13 cellular contexts compared by ENCODE assay signal in genomic region chr2:130825231-130825971, GRCh38. TPM values are rescaled to one million over a fixed set of nuclear protein-coding genes. Genes with fewer than 3 reads are reported as not detected.
DNase-seq lines count a peak whose midpoint lies in the region; ATAC-seq, FAIRE-seq and TF ChIP-seq lines count a peak whose summit lies in the region.
"Had no signal": no experiment of that assay in that cellular context is flagged by ENCODE, and none has a peak within 500 bp of the region (broad histone marks: within the 10 kb centered on the region; RNA-seq: fewer than 3 reads in every experiment).

No MANE protein-coding gene starts in this region.

- no TSS peak for BruUV-seq in mammary epithelial cell (replicated peaks; lab: Mats Ljungman, UMichigan)

- peaks cover 63% of the 10 kb centered on the region for H3K4me1 ChIP-seq in mammary epithelial cell (ENCODE audit: insufficient read depth, low read length)
- no peaks in the 10 kb centered on the region for H3K4me1 ChIP-seq in breast epithelium
- peaks cover 63% of the 10 kb centered on the region for H3K4me1 ChIP-seq in keratinocyte (ENCODE audit: control insufficient read depth, extremely low read depth, insufficient read depth, low read length)
- peaks cover 0 to 32% (median 29%) of the 10 kb centered on the region in 4 donors for H3K4me1 ChIP-seq in tibial nerve
- no peaks in the 10 kb centered on the region for H3K4me1 ChIP-seq in left lung
- H3K4me1 ChIP-seq: body of pancreas, SJCRH30 had no signal

- TF ChIP-seq POLR2A in breast epithelium (IDR thresholded peaks at IDR 0.05), result no peak
- no peak for TF ChIP-seq POLR2A in tibial nerve (IDR thresholded peaks at IDR 0.05)

- H3K27ac ChIP-seq in mammary epithelial cell (ENCODE audit: insufficient read depth, low read depth, low read length), result no peak overlapping the region
- no peak overlapping the region for H3K27ac ChIP-seq in breast epithelium
- H3K27ac ChIP-seq in keratinocyte (ENCODE audit: control insufficient read depth, insufficient read depth, low read length), result peak overlapping the region; percentile 76
- peak overlapping the region; percentile 60 to 86 (median 73) for H3K27ac ChIP-seq in tibial nerve
- H3K27ac ChIP-seq in left lung, result no peak overlapping the region
- H3K27ac ChIP-seq: body of pancreas, SJCRH30 had no signal

- TF ChIP-seq CTCF in mammary epithelial cell (conservative IDR thresholded peaks at IDR 0.05 in 1 of 2, IDR thresholded peaks at IDR 0.05 in 1 of 2; ENCODE audit: extremely low read depth in 1 of 2, insufficient read depth in 1 of 2, low read depth in 1 of 2, low read length in 2 of 2), result no peak
- no peak for TF ChIP-seq CTCF in breast epithelium (IDR thresholded peaks at IDR 0.05)
- TF ChIP-seq CTCF in keratinocyte (optimal IDR thresholded peaks at IDR 0.05 in 1 of 3, IDR thresholded peaks at IDR 0.05 in 1 of 3, conservative IDR thresholded peaks at IDR 0.05 in 1 of 3; ENCODE audit: extremely low read depth in 1 of 3, insufficient read depth in 2 of 3, low read length in 3 of 3), result no peak
- TF ChIP-seq CTCF in tibial nerve (IDR thresholded peaks at IDR 0.05), result no peak
- no peak for TF ChIP-seq CTCF in left lung (IDR thresholded peaks at IDR 0.05)

- H3K9ac ChIP-seq in mammary epithelial cell (ENCODE audit: insufficient read depth, low read length) (no peak overlapping the region), keratinocyte (ENCODE audit: control insufficient read depth, extremely low read depth, insufficient read depth, low read length) (peak overlapping the region; percentile 62)

- dilution Hi-C loops in mammary epithelial cell (cut with HindIII; ENCODE audit: low sequenced_read_pairs), result loop anchor here (25.0 kb wide), 1 partner anchor 88 kb away; the partner anchor contains the start of gene GPR148
- dilution Hi-C loops in keratinocyte (cut with MboI; ENCODE audit: extremely low pct_ligation_motif_present, low sequenced_read_pairs), result no loop called here

- H3K36me3 ChIP-seq in mammary epithelial cell (ENCODE audit: insufficient read depth, low read length) (no peaks in the 10 kb centered on the region), breast epithelium (no peaks in the 10 kb centered on the region), keratinocyte (ENCODE audit: control insufficient read depth in 2 of 2, extremely low read depth in 1 of 2, insufficient read depth in 2 of 2, low read length in 2 of 2) (no peaks in the 10 kb centered on the region), tibial nerve (no peaks in the 10 kb centered on the region), left lung (no peaks in the 10 kb centered on the region)
- H3K36me3 ChIP-seq: SJCRH30 had no signal

- H3K4me3 ChIP-seq in mammary epithelial cell (replicated peaks in 1 of 3; ENCODE audit: insufficient read depth in 1 of 3, low read depth in 2 of 3, low read length in 3 of 3), result no peak overlapping the region
- no peak overlapping the region for H3K4me3 ChIP-seq in breast epithelium
- H3K4me3 ChIP-seq in keratinocyte (ENCODE audit: control insufficient read depth in 2 of 3, extremely low read depth in 1 of 3, insufficient read depth in 2 of 3, low read depth in 1 of 3, low read length in 3 of 3), result no peak overlapping the region
- H3K4me3 ChIP-seq in tibial nerve, result no peak overlapping the region
- no peak overlapping the region for H3K4me3 ChIP-seq in left lung
- H3K4me3 ChIP-seq: body of pancreas, SJCRH30 had no signal

- H3K79me2 ChIP-seq in mammary epithelial cell (ENCODE audit: insufficient read depth, low read length), result no peaks in the 10 kb centered on the region
- H3K79me2 ChIP-seq in keratinocyte (ENCODE audit: control insufficient read depth, insufficient read depth, low read length), result no peaks in the 10 kb centered on the region

- H3K4me2 ChIP-seq in mammary epithelial cell (ENCODE audit: insufficient read depth, low read depth, low read length), result no peak overlapping the region
- peak overlapping the region; percentile 41 for H3K4me2 ChIP-seq in keratinocyte (ENCODE audit: control insufficient read depth, extremely low read depth, insufficient read depth, low read depth, low read length)

- H4K20me1 ChIP-seq in mammary epithelial cell (ENCODE audit: insufficient read depth, low read length) (no peaks in the 10 kb centered on the region), keratinocyte (ENCODE audit: control insufficient read depth, extremely low read depth, insufficient read depth, low read length) (no peaks in the 10 kb centered on the region)

- peaks cover 8% of the 10 kb centered on the region for H3K9me1 ChIP-seq in keratinocyte (ENCODE audit: control insufficient read depth, extremely low read depth, insufficient read depth, low read length)

- H3K9me3 ChIP-seq in mammary epithelial cell (replicated peaks; ENCODE audit: insufficient read depth, low read length), result no peaks in the 10 kb centered on the region
- H3K9me3 ChIP-seq in breast epithelium, result no peaks in the 10 kb centered on the region
- H3K9me3 ChIP-seq in keratinocyte (ENCODE audit: control insufficient read depth, low read depth, low read length), result no peaks in the 10 kb centered on the region
- H3K9me3 ChIP-seq in tibial nerve, result no peaks in the 10 kb centered on the region
- H3K9me3 ChIP-seq in left lung, result no peaks in the 10 kb centered on the region
- H3K9me3 ChIP-seq: body of pancreas, SJCRH30 had no signal

- WGBS in mammary epithelial cell (ENCODE audit: low coverage, missing lambda C conversion rate), result 85% methylated on average over 10 of the region's 16 CpGs
- 56 to 76% methylated on average over 10 to 14 of the region's 16 CpGs for WGBS in tibial nerve, 2 donors

- ATAC-seq in GM18873 (IDR thresholded peaks at IDR 0.05; ENCODE audit: low FRiP score, unreplicated experiment), result no peak
- no peak for ATAC-seq in left lung
- no peak for ATAC-seq in GM21576 (IDR thresholded peaks at IDR 0.05; ENCODE audit: unreplicated experiment)
- ATAC-seq: body of pancreas had no signal

- DNase-seq in mammary epithelial cell (peak; percentile 54), breast epithelium (ENCODE audit: low spot score in 2 of 2) (no peak), anterior cingulate cortex (lab: John Stamatoyannopoulos, UW) (peak in 52 of 58 donors; percentile 22 to 87 (median 68)), keratinocyte (ENCODE audit: low read depth, low spot score) (no peak), tibial nerve (ENCODE audit: low spot score in 2 of 2) (no peak), left lung (no peak)
- DNase-seq: activated B cell treated with CpG ODN at 0.5 μM for 24 hours, body of pancreas, HCEC 1CT, NCI-H510A had no signal

- intact Hi-C loops in mammary epithelial cell (cut with micrococcal nuclease) (no loop called here), breast epithelium (cut with DNase I; ENCODE audit: low total_unique reads) (no loop called here), left lung (cut with DNase I) (no loop called here)

- in situ Hi-C loops in mammary epithelial cell (cut with MboI; ENCODE audit: low sequenced_read_pairs in 2 of 2), result no loop called here

- FAIRE-seq in keratinocyte (lab: Jason Lieb, UNC), result no peak

- H3K27me3 ChIP-seq in mammary epithelial cell (ENCODE audit: insufficient read depth, low read length) (no peaks in the 10 kb centered on the region), breast epithelium (no peaks in the 10 kb centered on the region), keratinocyte (ENCODE audit: control insufficient read depth, extremely low read depth, insufficient read depth, low read length) (no peaks in the 10 kb centered on the region), tibial nerve (no peaks in the 10 kb centered on the region), left lung (peaks cover 0 to 30% of the 10 kb centered on the region in 2 donors)
- H3K27me3 ChIP-seq: body of pancreas had no signal

- no peak overlapping the region for H2AFZ ChIP-seq in mammary epithelial cell (ENCODE audit: low read depth, low read length)
- no peak overlapping the region for H2AFZ ChIP-seq in keratinocyte (ENCODE audit: control insufficient read depth, low read length)

- CTCF ChIA-PET in mammary epithelial cell (lab: Charles Lee; ENCODE audit: low non-redundant PET), result no interaction called here

- TF ChIP-seq EP300 in tibial nerve (IDR thresholded peaks at IDR 0.05), result peak in 1 of 2 donors; percentile 46

RNA-seq across cellular contexts. Expression of gene ARHGEF4, which starts 11.3 kb away (rescaled TPM):
- 10 to 100 TPM; 48.8 to 70.3 TPM for total RNA-seq in mammary epithelial cell
- 23.1 TPM for polyA plus RNA-seq in mammary epithelial cell
- polyA minus RNA-seq in mammary epithelial cell, result 45.2 TPM
- 10 to 100 TPM in 1 of 3 donors, 1 to 10 TPM in 2; 7.5 to 10.1 (median 8.0) TPM for total RNA-seq in breast epithelium
- polyA plus RNA-seq in keratinocyte, result 22.6 to 40.6 TPM (median 26.2 TPM) in 3 replicates
- polyA plus RNA-seq in keratinocyte (2011; ENCODE audit: low read depth), result 102 TPM
- polyA plus RNA-seq in keratinocyte (2011; cell fraction: cytosol; rRNA removed), result 6.9 and 11.2 TPM in 2 replicates
- polyA plus RNA-seq in keratinocyte (2011; cell fraction: nucleus; rRNA removed), result 138 and 177 TPM in 2 replicates
- 34.2 and 76.3 TPM in 2 replicates for polyA plus RNA-seq in keratinocyte (2012; ENCODE audit: low replicate concordance)
- 58.4 to 67.9 TPM (median 64.0 TPM) in 3 replicates for polyA minus RNA-seq in keratinocyte
- 51.4 TPM for polyA minus RNA-seq in keratinocyte (2011; cell fraction: cytosol; rRNA and poly(A)+ RNA removed)
- 166 and 173 TPM in 2 replicates for polyA minus RNA-seq in keratinocyte (2011; cell fraction: nucleus; rRNA and poly(A)+ RNA removed)
- total RNA-seq in tibial nerve, result 10 to 100 TPM; 16.3 to 50.7 (median 23.3) TPM
- total RNA-seq in left lung, result 1 to 10 TPM; 1.7 to 4.3 TPM

Comparison
In these comparisons a context has a peak if more than half of its experiments do, and no peak if none do; other contexts are left out.
1. DNase-seq: peak in mammary epithelial cell (single experiment) and anterior cingulate cortex (52 of 58); none in breast epithelium (0 of 2), keratinocyte (single experiment), tibial nerve (0 of 2) and left lung (0 of 2).
2. H3K27ac ChIP-seq: peak in keratinocyte (single experiment) and tibial nerve (4 of 4); none in mammary epithelial cell (single experiment), breast epithelium (0 of 2) and left lung (0 of 2).